In genomic region chrX:155611302-155611701, GRCh38 we compare ENCODE assay signal across 9 cellular contexts. TPM values are rescaled to one million over a fixed set of nuclear protein-coding genes. Genes with fewer than 3 reads are reported as not detected.
A peak's percentile ranks its signal among the peaks of the same experiment; 100 is the strongest.
DNase-seq lines count a peak whose midpoint lies in the region; ATAC-seq and TF ChIP-seq lines count a peak whose summit lies in the region.
"Had no signal": no experiment of that assay in that cellular context is flagged by ENCODE, and none has a peak within 500 bp of the region (broad histone marks: within the 10 kb centered on the region; RNA-seq: fewer than 3 reads in every experiment).

No MANE protein-coding gene starts in this region.

- H3K36me3 ChIP-seq in left lung (no peaks in the 10 kb centered on the region), thymus (ENCODE audit: control insufficient read depth, insufficient read depth) (no peaks in the 10 kb centered on the region)

- H3K4me1 ChIP-seq in left lung = no peaks in the 10 kb centered on the region
- no peaks in the 10 kb centered on the region for H3K4me1 ChIP-seq in thymus (ENCODE audit: control insufficient read depth, insufficient read depth, low read length)

- intact Hi-C loops in activated CD8-positive, alpha-beta T cell treated with anti-CD3 and anti-CD28 coated beads for 36 hours (cut with micrococcal nuclease) = no loop called here
- intact Hi-C loops in left lung (cut with DNase I) = no loop called here

- CTCF ChIA-PET in activated naive CD4-positive, alpha-beta T cell treated with anti-CD3 and anti-CD28 coated beads, Interleukin-2, amount 10 ng/mL, durations not matched to agents 7 days and 5 days (lab: Charles Lee) = interaction anchor here (0.6 kb wide), 1 partner anchor 45 kb away, joined by 3 read pairs; no protein-coding TSS in a partner anchor
- CTCF ChIA-PET in activated CD8-positive, alpha-beta T cell treated with anti-CD3 and anti-CD28 coated beads for 36 hours (lab: Charles Lee) = interaction anchor here (0.9 to 1.1 kb wide), 2 partner anchors 21 to 396 kb away, joined by 3 to 4 read pairs; no protein-coding TSS in a partner anchor

- H3K27me3 ChIP-seq in left lung = no peaks in the 10 kb centered on the region
- H3K27me3 ChIP-seq in thymus (ENCODE audit: control insufficient read depth, insufficient read depth) = no peaks in the 10 kb centered on the region

- no peaks in the 10 kb centered on the region for H3K9me3 ChIP-seq in left lung
- no peaks in the 10 kb centered on the region for H3K9me3 ChIP-seq in thymus (ENCODE audit: control insufficient read depth)

- H3K4me3 ChIP-seq in left lung (peak overlapping the region in 1 of 2 donors; percentile 51), thymus (ENCODE audit: low read length) (peak overlapping the region; percentile 75)

- peaks cover 12% of the 10 kb centered on the region for H3K9me3 Mint-ChIP-seq in activated naive CD4-positive, alpha-beta T cell treated with anti-CD3 and anti-CD28 coated beads, Interleukin-2, amount 10 ng/mL, durations not matched to agents 7 days and 5 days
- H3K9me3 Mint-ChIP-seq in activated CD8-positive, alpha-beta T cell treated with anti-CD3 and anti-CD28 coated beads for 36 hours = peaks cover 9% of the 10 kb centered on the region

- peaks cover 5% of the 10 kb centered on the region for H3K27me3 Mint-ChIP-seq in activated naive CD4-positive, alpha-beta T cell treated with anti-CD3 and anti-CD28 coated beads, Interleukin-2, amount 10 ng/mL, durations not matched to agents 7 days and 5 days
- no peaks in the 10 kb centered on the region for H3K27me3 Mint-ChIP-seq in activated CD8-positive, alpha-beta T cell treated with anti-CD3 and anti-CD28 coated beads for 36 hours

- H3K4me3 Mint-ChIP-seq in activated naive CD4-positive, alpha-beta T cell treated with anti-CD3 and anti-CD28 coated beads, Interleukin-2, amount 10 ng/mL, durations not matched to agents 7 days and 5 days = peak overlapping the region; percentile 87
- peak overlapping the region; percentile 87 for H3K4me3 Mint-ChIP-seq in activated CD8-positive, alpha-beta T cell treated with anti-CD3 and anti-CD28 coated beads for 36 hours

- POLR2A ChIA-PET in activated CD8-positive, alpha-beta T cell treated with anti-CD3 and anti-CD28 coated beads for 36 hours (lab: Charles Lee) = no interaction called here

- DNase-seq in activated naive CD4-positive, alpha-beta T cell treated with anti-CD3 and anti-CD28 coated beads, Interleukin-2, amount 10 ng/mL, durations not matched to agents 7 days and 5 days = no peak
- no peak for DNase-seq in activated naive CD4-positive, alpha-beta T cell treated with anti-CD3 and anti-CD28 coated beads, Interleukin-2, amount 50 U/mL, for 16 hours
- DNase-seq in activated CD8-positive, alpha-beta T cell treated with anti-CD3 and anti-CD28 coated beads for 36 hours = no peak
- DNase-seq in left lung (no peak), SW 1271 (lab: John Stamatoyannopoulos, UW) (no peak), substantia nigra (lab: John Stamatoyannopoulos, UW) (no peak)
- no peak for DNase-seq in stimulated activated CD4-positive, alpha-beta T cell treated with anti-CD3 and anti-CD28 coated beads, Interleukin-4, amount 100 ng/mL, for 4 hours
- DNase-seq: retina had no signal

- peaks cover 13% of the 10 kb centered on the region for H3K4me1 Mint-ChIP-seq in activated naive CD4-positive, alpha-beta T cell treated with anti-CD3 and anti-CD28 coated beads, Interleukin-2, amount 10 ng/mL, durations not matched to agents 7 days and 5 days
- H3K4me1 Mint-ChIP-seq in activated CD8-positive, alpha-beta T cell treated with anti-CD3 and anti-CD28 coated beads for 36 hours (ENCODE audit: low read depth) = peaks cover 29% of the 10 kb centered on the region

- H3K27ac ChIP-seq in left lung (peak overlapping the region; percentile 84 to 92), thymus (ENCODE audit: low read depth) (no peak overlapping the region), substantia nigra (ENCODE audit: low read depth, low read length, poor library complexity, severe bottlenecking) (no peak overlapping the region)

- WGBS in thymus = 57% methylated on average over 2 of the region's 2 CpGs

- peaks cover 30% of the 10 kb centered on the region for H3K36me3 Mint-ChIP-seq in activated naive CD4-positive, alpha-beta T cell treated with anti-CD3 and anti-CD28 coated beads, Interleukin-2, amount 10 ng/mL, durations not matched to agents 7 days and 5 days
- H3K36me3 Mint-ChIP-seq in activated CD8-positive, alpha-beta T cell treated with anti-CD3 and anti-CD28 coated beads for 36 hours (ENCODE audit: low read depth) = peaks cover 16% of the 10 kb centered on the region

- TF ChIP-seq CTCF in activated CD8-positive, alpha-beta T cell treated with anti-CD3 and anti-CD28 coated beads for 36 hours (IDR thresholded peaks at IDR 0.05) = no peak
- no peak for TF ChIP-seq CTCF in left lung (IDR thresholded peaks at IDR 0.05)

- peak overlapping the region; percentile 95 for H3K27ac Mint-ChIP-seq in activated naive CD4-positive, alpha-beta T cell treated with anti-CD3 and anti-CD28 coated beads, Interleukin-2, amount 10 ng/mL, durations not matched to agents 7 days and 5 days
- no peak overlapping the region for H3K27ac Mint-ChIP-seq in activated CD8-positive, alpha-beta T cell treated with anti-CD3 and anti-CD28 coated beads for 36 hours

- ATAC-seq in activated CD8-positive, alpha-beta T cell treated with anti-CD3 and anti-CD28 coated beads for 36 hours = no peak
- no peak for ATAC-seq in left lung

RNA-seq across cellular contexts. Expression of gene SPRY3, which starts 1.1 kb away (rescaled TPM):
- under 1 TPM; 0.09 to 0.16 TPM for total RNA-seq in activated CD8-positive, alpha-beta T cell treated with anti-CD3 and anti-CD28 coated beads for 36 hours
- total RNA-seq in left lung = 1 to 10 TPM in 1 of 2 donors, under 1 TPM in 1; 0.96 to 1.2 TPM
- polyA plus RNA-seq in thymus = 0.30 TPM

RNA-seq across cellular contexts. Expression of gene TMLHE, which starts 1.4 kb away (rescaled TPM):
- 10 to 100 TPM; 11.1 to 11.9 TPM for total RNA-seq in activated CD8-positive, alpha-beta T cell treated with anti-CD3 and anti-CD28 coated beads for 36 hours
- total RNA-seq in left lung = 10 to 100 TPM in 1 of 2 donors, 1 to 10 TPM in 1; 9.1 to 10.9 TPM
- 7.8 TPM for polyA plus RNA-seq in thymus

Comparison
In these comparisons a context has a peak if more than half of its experiments do, and no peak if none do; other contexts are left out.
1. H3K27ac ChIP-seq: peak in left lung (2 of 2); none in thymus (single experiment) and substantia nigra (single experiment).